ENCODE assay signal across 12 cellular contexts in the genomic region with DNA sequence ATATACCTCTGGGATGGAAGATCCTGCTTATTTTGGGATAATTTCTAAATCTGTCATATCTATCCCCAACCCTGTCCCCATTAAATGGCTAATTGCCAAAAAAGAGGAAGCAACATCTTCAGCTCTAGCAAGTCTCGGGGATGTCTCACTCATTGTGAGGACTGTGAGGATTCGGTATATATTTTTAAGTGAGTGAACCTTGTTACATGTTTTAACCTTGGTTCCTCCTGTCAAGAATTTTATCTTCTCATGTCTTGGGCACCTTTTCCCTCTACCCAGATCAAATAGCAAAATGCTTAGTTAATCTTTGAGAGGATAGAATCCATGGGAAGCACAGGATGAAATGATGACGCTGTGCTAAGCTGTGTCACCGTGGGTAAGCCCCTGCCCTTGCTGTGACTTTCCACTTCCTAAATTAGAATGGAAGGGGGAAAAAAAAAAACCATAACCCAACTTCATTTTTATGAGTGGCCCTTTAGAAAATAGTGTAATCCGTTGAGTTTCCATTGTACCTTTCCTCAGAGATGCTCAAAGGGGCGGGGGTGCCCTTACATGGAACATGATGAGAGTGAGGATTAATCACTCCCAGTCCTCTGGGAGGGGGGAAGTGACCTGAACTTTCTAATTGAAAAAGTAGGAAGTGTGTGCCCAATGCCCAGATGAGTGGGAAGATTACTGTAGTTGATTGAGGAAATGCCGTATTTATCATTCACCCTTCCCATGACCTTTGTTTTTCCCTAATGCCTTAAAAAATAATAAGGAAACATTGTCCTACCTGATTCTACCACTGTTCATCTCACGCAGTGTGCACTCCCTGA. TPM values are rescaled to one million over a fixed set of nuclear protein-coding genes. Genes with fewer than 3 reads are reported as not detected.
DNase-seq lines count a peak whose midpoint lies in the region; ATAC-seq and TF ChIP-seq lines count a peak whose summit lies in the region.
"Had no signal": no experiment of that assay in that cellular context is flagged by ENCODE, and none has a peak within 500 bp of the region (broad histone marks: within the 10 kb centered on the region; RNA-seq: fewer than 3 reads in every experiment).

No MANE protein-coding gene starts in this region.

- peaks cover 32% of the 10 kb centered on the region for H4K20me1 ChIP-seq in KMS-11 (ENCODE audit: insufficient read depth)

- H3K4me1 Mint-ChIP-seq in activated T-cell treated with anti-CD3 and anti-CD28 coated beads, Interleukin-2, amount 50 U/mL, for 4 hours (ENCODE audit: low read depth), result peaks cover 83% of the 10 kb centered on the region
- peaks cover 72% of the 10 kb centered on the region for H3K4me1 Mint-ChIP-seq in stimulated activated effector memory CD8-positive, alpha-beta T cell treated with anti-CD3 and anti-CD28 coated beads, Interleukin-12 subunit alpha, Interleukin-12 subunit beta, amount 100 ng/mL, for 72 hours

- peak overlapping the region; percentile 37 for H3K4me3 Mint-ChIP-seq in activated T-cell treated with anti-CD3 and anti-CD28 coated beads, Interleukin-2, amount 50 U/mL, for 4 hours
- no peak overlapping the region for H3K4me3 Mint-ChIP-seq in stimulated activated effector memory CD8-positive, alpha-beta T cell treated with anti-CD3 and anti-CD28 coated beads, Interleukin-12 subunit alpha, Interleukin-12 subunit beta, amount 100 ng/mL, for 72 hours

- peak overlapping the region; percentile 98 for H3K4me2 ChIP-seq in KMS-11

- ATAC-seq in activated T-cell treated with anti-CD3 and anti-CD28 coated beads, Interleukin-2, amount 50 U/mL, for 4 hours, result no peak
- ATAC-seq in stimulated activated effector memory CD8-positive, alpha-beta T cell treated with anti-CD3 and anti-CD28 coated beads, Interleukin-12 subunit alpha, Interleukin-12 subunit beta, amount 100 ng/mL, for 72 hours, result no peak
- ATAC-seq: HCT116, psoas muscle had no signal

- in situ Hi-C loops in GM13976 (cut with MboI; ENCODE audit: low sequenced_read_pairs, unreplicated experiment), result no loop called here

- H3K4me3 ChIP-seq in KMS-11 (IDR thresholded peaks at IDR 0.05; ENCODE audit: insufficient read depth, low read depth, low read length), result no peak overlapping the region
- H3K4me3 ChIP-seq: psoas muscle, SJSA1 had no signal

- no peak overlapping the region for H3K9ac ChIP-seq in KMS-11

- peak overlapping the region; percentile 45 for H3K27ac Mint-ChIP-seq in stimulated activated effector memory CD8-positive, alpha-beta T cell treated with anti-CD3 and anti-CD28 coated beads, Interleukin-12 subunit alpha, Interleukin-12 subunit beta, amount 100 ng/mL, for 72 hours

- peaks cover 10% of the 10 kb centered on the region for H3K36me3 ChIP-seq in KMS-11 (ENCODE audit: insufficient read depth)

- TF ChIP-seq CTCF in KMS-11 (conservative IDR thresholded peaks at IDR 0.05; ENCODE audit: low read depth, low read length) (no peak), GM13976 (IDR thresholded peaks at IDR 0.05; ENCODE audit: borderline replicate concordance, control extremely low read depth, extremely low read depth, insufficient read depth, missing control alignments) (no peak)

- H3K9me3 Mint-ChIP-seq in activated T-cell treated with anti-CD3 and anti-CD28 coated beads, Interleukin-2, amount 50 U/mL, for 4 hours, result no peaks in the 10 kb centered on the region
- no peaks in the 10 kb centered on the region for H3K9me3 Mint-ChIP-seq in stimulated activated effector memory CD8-positive, alpha-beta T cell treated with anti-CD3 and anti-CD28 coated beads, Interleukin-12 subunit alpha, Interleukin-12 subunit beta, amount 100 ng/mL, for 72 hours

- no peaks in the 10 kb centered on the region for H3K27me3 ChIP-seq in KMS-11 (ENCODE audit: insufficient read depth, low read depth)
- H3K27me3 ChIP-seq: SJSA1 had no signal

- H3K4me1 ChIP-seq in KMS-11 (ENCODE audit: low read depth, poor library complexity, severe bottlenecking), result peaks cover 95% of the 10 kb centered on the region

- peaks cover 18% of the 10 kb centered on the region for H3K36me3 Mint-ChIP-seq in activated T-cell treated with anti-CD3 and anti-CD28 coated beads, Interleukin-2, amount 50 U/mL, for 4 hours (ENCODE audit: insufficient read depth)
- peaks cover 44% of the 10 kb centered on the region for H3K36me3 Mint-ChIP-seq in stimulated activated effector memory CD8-positive, alpha-beta T cell treated with anti-CD3 and anti-CD28 coated beads, Interleukin-12 subunit alpha, Interleukin-12 subunit beta, amount 100 ng/mL, for 72 hours

- H3K27ac ChIP-seq in KMS-11, result peak overlapping the region; percentile 27
- H3K27ac ChIP-seq: SJSA1 had no signal

- no peak for DNase-seq in activated T-cell treated with anti-CD3 and anti-CD28 coated beads, Interleukin-2, amount 50 U/mL, for 4 hours
- no peak for DNase-seq in activated T-cell treated with anti-CD3 and anti-CD28 coated beads, Interleukin-2, amount 50 U/mL, for 1 hour
- DNase-seq in dermis microvascular lymphatic vessel endothelial cell (ENCODE audit: low read depth in 2 of 2) (peak; percentile 52 to 93), activated gamma-delta T cell (lab: John Stamatoyannopoulos, UW) (no peak), T-helper 1 cell (no peak), GM13976 (ENCODE audit: low spot score) (no peak)
- DNase-seq in stimulated activated effector memory CD8-positive, alpha-beta T cell treated with anti-CD3 and anti-CD28 coated beads, Interleukin-12 subunit alpha, Interleukin-12 subunit beta, amount 100 ng/mL, for 72 hours (ENCODE audit: low spot score in 2 of 2), result no peak
- DNase-seq: NCI-H446 treated with DMSO at 0.1 percent for 48 hours, psoas muscle had no signal

- H3K27me3 Mint-ChIP-seq in activated T-cell treated with anti-CD3 and anti-CD28 coated beads, Interleukin-2, amount 50 U/mL, for 4 hours (ENCODE audit: low read depth), result no peaks in the 10 kb centered on the region

- no peak overlapping the region for H2AFZ ChIP-seq in KMS-11 (ENCODE audit: low read depth)

- peaks cover 100% of the 10 kb centered on the region for H3K79me2 ChIP-seq in KMS-11 (ENCODE audit: insufficient read depth, low read depth)

RNA-seq across cellular contexts. Expression of a gene that starts 7.7 kb away (rescaled TPM):
- total RNA-seq in activated T-cell treated with anti-CD3 and anti-CD28 coated beads, Interleukin-2, amount 50 U/mL, for 4 hours, result 100 to 1,000 TPM; 334 to 383 (median 337) TPM
- total RNA-seq in dermis microvascular lymphatic vessel endothelial cell, result 188 and 191 TPM in 2 replicates

Comparison
In these comparisons a context has a peak if more than half of its experiments do, and no peak if none do; other contexts are left out.
1. DNase-seq: peak in dermis microvascular lymphatic vessel endothelial cell (2 of 2); none in activated T-cell treated with anti-CD3 and anti-CD28 coated beads, Interleukin-2, amount 50 U/mL, for 4 hours (single experiment), activated T-cell treated with anti-CD3 and anti-CD28 coated beads, Interleukin-2, amount 50 U/mL, for 1 hour (single experiment), stimulated activated effector memory CD8-positive, alpha-beta T cell treated with anti-CD3 and anti-CD28 coated beads, Interleukin-12 subunit alpha, Interleukin-12 subunit beta, amount 100 ng/mL, for 72 hours (0 of 2), activated gamma-delta T cell (single experiment), T-helper 1 cell (0 of 5) and GM13976 (single experiment).